8 cellular contexts compared by ENCODE assay signal in genomic region chr19:11506101-11506555, GRCh38. TPM values are rescaled to one million over a fixed set of nuclear protein-coding genes. Genes with fewer than 3 reads are reported as not detected.
DNase-seq lines count a peak whose midpoint lies in the region; ATAC-seq and TF ChIP-seq lines count a peak whose summit lies in the region.

No MANE protein-coding gene starts in this region.

- H3K36me3 Mint-ChIP-seq in osteocyte (ENCODE audit: unreplicated experiment), result peaks cover 4% of the 10 kb centered on the region

- peak overlapping the region; percentile 58 to 81 for H3K4me3 ChIP-seq in Panc1 (ENCODE audit: low read depth in 2 of 2, low read length in 2 of 2)

- H3K27ac ChIP-seq in Panc1 (ENCODE audit: low read length), result peak overlapping the region; percentile 79

- H3K9me3 ChIP-seq in Panc1 (ENCODE audit: control insufficient read depth, insufficient read depth, low read depth, low read length), result no peaks in the 10 kb centered on the region

- DNase-seq in Panc1 (ENCODE audit: low read depth, low spot score) (no peak), osteocyte (ENCODE audit: extremely low spot score, unreplicated experiment) (no peak), AG08396 (ENCODE audit: low spot score) (no peak), dedifferentiated amniotic fluid mesenchymal stem cell (ENCODE audit: extremely low spot score) (no peak), SK-N-DZ (ENCODE audit: low spot score) (no peak)

- intact Hi-C loops in Panc1 (cut with micrococcal nuclease; ENCODE audit: unreplicated experiment), result no loop called here

- H3K9me3 Mint-ChIP-seq in osteocyte (ENCODE audit: unreplicated experiment), result no peaks in the 10 kb centered on the region

- H3K36me3 ChIP-seq in Panc1 (ENCODE audit: control insufficient read depth, insufficient read depth, low read length), result no peaks in the 10 kb centered on the region

- peaks cover 19% of the 10 kb centered on the region for H3K4me1 Mint-ChIP-seq in osteocyte (ENCODE audit: unreplicated experiment)

- peak overlapping the region; percentile 88 for H3K27ac Mint-ChIP-seq in osteocyte (ENCODE audit: unreplicated experiment)

- no peak for TF ChIP-seq CTCF in Panc1 (IDR thresholded peaks at IDR 0.05)
- no peak for TF ChIP-seq CTCF in osteocyte (IDR thresholded peaks at IDR 0.05)

- POLR2A ChIA-PET in Panc1 (lab: Charles Lee), result interaction anchor here (0.7 kb wide), 1 partner anchor 12 kb away, joined by 6 read pairs; no protein-coding TSS in a partner anchor

- ATAC-seq in GM18858 (IDR thresholded peaks at IDR 0.05; ENCODE audit: unreplicated experiment), result peak; percentile 3
- peak; percentile 5 for ATAC-seq in HG02623 (IDR thresholded peaks at IDR 0.05; ENCODE audit: unreplicated experiment)
- peak; percentile 61 for ATAC-seq in Panc1
- ATAC-seq in esophagus mucosa, result peak; percentile 30

- H3K4me1 ChIP-seq in Panc1 (ENCODE audit: control insufficient read depth, insufficient read depth, low read length), result peaks cover 3% of the 10 kb centered on the region; the same call in 1 of the 2 replicates

- H3K27me3 Mint-ChIP-seq in osteocyte (ENCODE audit: unreplicated experiment), result no peaks in the 10 kb centered on the region

- CTCF ChIA-PET in Panc1 (lab: Charles Lee), result no interaction called here

- no TSS peak for BruUV-seq in Panc1 (replicated peaks; lab: Mats Ljungman, UMichigan)

- in situ Hi-C loops in Panc1 (cut with HindIII; ENCODE audit: low pct_unique_long_range_greater_than_20kb, low sequenced_read_pairs), result no loop called here

- H3K27me3 ChIP-seq in Panc1 (ENCODE audit: control insufficient read depth, insufficient read depth, low read length), result no peaks in the 10 kb centered on the region

- H3K4me3 Mint-ChIP-seq in osteocyte (ENCODE audit: unreplicated experiment), result peak overlapping the region; percentile 82

RNA-seq across cellular contexts. Expression of gene ZNF653, which starts 0.5 kb away (rescaled TPM):
- 10.4 TPM for total RNA-seq in Panc1 (2021; ENCODE audit: unreplicated experiment)
- 15.8 TPM for polyA plus RNA-seq in Panc1 (2012; ENCODE audit: insufficient read length)
- 5.0 TPM for total RNA-seq in esophagus mucosa
- total RNA-seq in osteocyte, result 10.3 and 15.1 TPM in 2 replicates
- polyA plus RNA-seq in SK-N-DZ (2014; cell fraction: cytosol; rRNA removed), result 4.0 and 10.3 TPM in 2 replicates
- 8.2 and 13.5 TPM in 2 replicates for polyA plus RNA-seq in SK-N-DZ (2014; cell fraction: nucleus; rRNA removed)

RNA-seq across cellular contexts. Expression of gene ECSIT, which starts 22.8 kb away (rescaled TPM):
- 39.4 TPM for total RNA-seq in Panc1 (2021; ENCODE audit: unreplicated experiment)
- 60.1 TPM for polyA plus RNA-seq in Panc1 (2012; ENCODE audit: insufficient read length)
- total RNA-seq in esophagus mucosa, result 32.8 TPM
- 28.9 and 30.0 TPM in 2 replicates for total RNA-seq in osteocyte
- polyA plus RNA-seq in SK-N-DZ (2014; cell fraction: cytosol; rRNA removed), result 80.7 and 86.5 TPM in 2 replicates
- 105 and 118 TPM in 2 replicates for polyA plus RNA-seq in SK-N-DZ (2014; cell fraction: nucleus; rRNA removed)

RNA-seq across cellular contexts. Expression of gene ELAVL3, which starts 25.3 kb away (rescaled TPM):
- total RNA-seq in Panc1 (2021; ENCODE audit: unreplicated experiment), result not detected
- polyA plus RNA-seq in Panc1 (2012; ENCODE audit: insufficient read length), result not detected
- total RNA-seq in esophagus mucosa, result not detected
- total RNA-seq in osteocyte, result not detected in 2 replicates
- polyA plus RNA-seq in SK-N-DZ (2014; cell fraction: cytosol; rRNA removed), result 66.4 and 88.5 TPM in 2 replicates
- 47.9 and 77.2 TPM in 2 replicates for polyA plus RNA-seq in SK-N-DZ (2014; cell fraction: nucleus; rRNA removed)

RNA-seq across cellular contexts. Expression of gene CNN1, which starts 32.5 kb away (rescaled TPM):
- total RNA-seq in Panc1 (2021; ENCODE audit: unreplicated experiment) (0.98 TPM), esophagus mucosa (8.3 TPM), osteocyte (8.1 and 9.9 TPM in 2 replicates)
- 1.6 TPM for polyA plus RNA-seq in Panc1 (2012; ENCODE audit: insufficient read length)
- polyA plus RNA-seq in SK-N-DZ (2014; cell fraction: cytosol; rRNA removed), result 10.9 and 22.8 TPM in 2 replicates
- 4.8 and 10.8 TPM in 2 replicates for polyA plus RNA-seq in SK-N-DZ (2014; cell fraction: nucleus; rRNA removed)

RNA-seq across cellular contexts. Expression of gene ELOF1, which starts 52.9 kb away (rescaled TPM):
- total RNA-seq in Panc1 (2021; ENCODE audit: unreplicated experiment) (62.2 TPM), esophagus mucosa (34.9 TPM), osteocyte (49.2 and 49.9 TPM in 2 replicates)
- 64.0 TPM for polyA plus RNA-seq in Panc1 (2012; ENCODE audit: insufficient read length)
- polyA plus RNA-seq in SK-N-DZ (2014; cell fraction: cytosol; rRNA removed), result 50.5 and 52.7 TPM in 2 replicates
- 21.0 and 27.4 TPM in 2 replicates for polyA plus RNA-seq in SK-N-DZ (2014; cell fraction: nucleus; rRNA removed)

Comparison
In these comparisons a context has a peak if more than half of its experiments do, and no peak if none do; other contexts are left out.
1. ATAC-seq: peak in every context shown above with its lines; median percentile 61 in Panc1; 30 in esophagus mucosa; 5 in HG02623; 3 in GM18858.